Comparison of ENCODE assay signal across 20 cellular contexts in the genomic region with DNA sequence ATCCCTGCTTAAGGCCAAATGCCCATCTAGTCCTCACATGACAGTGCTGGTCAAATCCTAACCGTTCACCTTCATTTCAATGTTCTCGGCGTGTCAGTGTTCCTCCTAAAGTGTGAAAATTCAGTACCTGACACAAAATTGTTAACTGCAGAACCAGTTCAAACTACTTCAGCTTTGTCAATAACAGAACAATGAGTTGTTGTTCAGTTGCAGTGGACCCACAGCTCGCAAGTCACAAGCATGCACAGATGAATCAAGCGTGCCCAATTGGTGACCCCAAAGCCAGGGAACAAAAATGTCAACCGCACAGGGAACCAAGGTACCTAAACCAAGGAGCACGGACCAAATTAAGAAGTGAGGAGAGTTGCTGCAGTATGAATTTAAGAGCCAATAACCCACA. TPM values are rescaled to one million over a fixed set of nuclear protein-coding genes. Genes with fewer than 3 reads are reported as not detected.
A peak's percentile ranks its signal among the peaks of the same experiment; 100 is the strongest.
DNase-seq lines count a peak whose midpoint lies in the region; ATAC-seq and TF ChIP-seq lines count a peak whose summit lies in the region.
"Had no signal": no experiment of that assay in that cellular context is flagged by ENCODE, and none has a peak within 500 bp of the region (broad histone marks: within the 10 kb centered on the region; RNA-seq: fewer than 3 reads in every experiment).

No MANE protein-coding gene starts in this region.

- no peak for DNase-seq in GM23338 (ENCODE audit: low spot score)
- peak in 3 of 61 donors; percentile 14 to 28 (median 25) for DNase-seq in caudate nucleus (lab: John Stamatoyannopoulos, UW)
- DNase-seq in substantia nigra (lab: John Stamatoyannopoulos, UW): peak in 6 of 49 donors; percentile 10 to 54 (median 16)
- DNase-seq in NCI-H1694 treated with DMSO at 0.1 percent for 48 hours (lab: John Stamatoyannopoulos, UW): no peak
- DNase-seq in C1 segment of cervical spinal cord (lab: John Stamatoyannopoulos, UW): no peak
- DNase-seq: CD4-positive, CD25-positive, alpha-beta regulatory T cell; DMS79; H7; IMR-90; NCI-H1105; NCI-H2081 treated with DMSO at 0.1 percent for 48 hours; NCI-H2171 treated with DMSO at 0.1 percent for 48 hours; NCI-H524 treated with DMSO at 0.1 percent for 48 hours; NCI-H82 had no signal

- no peaks in the 10 kb centered on the region; the same call in 2 of the 3 replicates for H3K9me3 Mint-ChIP-seq in GM23338
- no peaks in the 10 kb centered on the region for H3K9me3 Mint-ChIP-seq in activated T-helper 17 cell treated with anti-CD3 and anti-CD28 coated beads, Interleukin-2, amount 50 U/mL, for 72 hours
- H3K9me3 Mint-ChIP-seq: CD4-positive, CD25-positive, alpha-beta regulatory T cell had no signal

- peaks cover 20% of the 10 kb centered on the region for H3K4me1 ChIP-seq in GM23338 (ENCODE audit: insufficient read depth)

- H3K36me3 ChIP-seq in GM23338 (ENCODE audit: insufficient read depth): 0 out of 2 replicates have a peak, but pooled peaks cover 8% of the 10 kb centered on the region

- no peak overlapping the region for H3K4me2 ChIP-seq in GM23338
- H3K4me2 ChIP-seq: KMS-11 had no signal

- no peaks in the 10 kb centered on the region; the same call in 1 of the 2 replicates for H3F3A ChIP-seq in GM23338 (replicated peaks; ENCODE audit: low read depth)

- no peak overlapping the region for H3K27ac ChIP-seq in GM23338 (ENCODE audit: low read depth)
- H3K27ac ChIP-seq in caudate nucleus (ENCODE audit: low read depth, low read length): peak overlapping the region; percentile 72
- peak overlapping the region; percentile 74 for H3K27ac ChIP-seq in layer of hippocampus (ENCODE audit: low read depth, low read length)
- peak overlapping the region; percentile 77 for H3K27ac ChIP-seq in substantia nigra (ENCODE audit: low read depth, low read length, poor library complexity, severe bottlenecking)
- H3K27ac ChIP-seq: KMS-11 had no signal

- H2AFZ ChIP-seq in GM23338: no peak overlapping the region

- H3K9me2 ChIP-seq in GM23338 (ENCODE audit: insufficient read depth): no peaks in the 10 kb centered on the region

- H4K20me1 ChIP-seq in GM23338 (replicated peaks; ENCODE audit: insufficient read depth): 0 out of 2 replicates have a peak, but pooled peaks cover 5% of the 10 kb centered on the region

- H3K79me2 ChIP-seq in GM23338 (replicated peaks; ENCODE audit: insufficient read depth): no peaks in the 10 kb centered on the region

- no peak overlapping the region for H3K4me3 Mint-ChIP-seq in GM23338
- H3K4me3 Mint-ChIP-seq in activated T-helper 17 cell treated with anti-CD3 and anti-CD28 coated beads, Interleukin-2, amount 50 U/mL, for 72 hours: no peak overlapping the region
- H3K4me3 Mint-ChIP-seq: B cell; CD4-positive, CD25-positive, alpha-beta regulatory T cell had no signal

- no peaks in the 10 kb centered on the region for H3K27me3 Mint-ChIP-seq in GM23338 (ENCODE audit: insufficient read depth, low read depth, poor library complexity)
- no peaks in the 10 kb centered on the region for H3K27me3 Mint-ChIP-seq in activated T-helper 17 cell treated with anti-CD3 and anti-CD28 coated beads, Interleukin-2, amount 50 U/mL, for 72 hours
- H3K27me3 Mint-ChIP-seq: B cell; CD4-positive, CD25-positive, alpha-beta regulatory T cell had no signal

- no peaks in the 10 kb centered on the region for H3K27me3 ChIP-seq in GM23338 (ENCODE audit: insufficient read depth)
- no peaks in the 10 kb centered on the region for H3K27me3 ChIP-seq in layer of hippocampus (ENCODE audit: control insufficient read depth, insufficient read depth, low read length)

- TF ChIP-seq CTCF in GM23338 (conservative IDR thresholded peaks at IDR 0.05; ENCODE audit: low read depth in 2 of 2): no peak

- no peak for ATAC-seq in GM23338
- no peak for ATAC-seq in activated T-helper 17 cell treated with anti-CD3 and anti-CD28 coated beads, Interleukin-2, amount 50 U/mL, for 72 hours (replicated peaks)
- ATAC-seq: GM12878, Panc1 had no signal

- H3K36me3 Mint-ChIP-seq in GM23338 (ENCODE audit: low read depth): peaks cover 32% of the 10 kb centered on the region
- peaks cover 96% of the 10 kb centered on the region for H3K36me3 Mint-ChIP-seq in activated T-helper 17 cell treated with anti-CD3 and anti-CD28 coated beads, Interleukin-2, amount 50 U/mL, for 72 hours (ENCODE audit: low read depth)

- peaks cover 26% of the 10 kb centered on the region for H3K4me1 Mint-ChIP-seq in GM23338
- no peaks in the 10 kb centered on the region for H3K4me1 Mint-ChIP-seq in activated T-helper 17 cell treated with anti-CD3 and anti-CD28 coated beads, Interleukin-2, amount 50 U/mL, for 72 hours
- H3K4me1 Mint-ChIP-seq: B cell had no signal

- H3K4me3 ChIP-seq in GM23338: no peak overlapping the region
- H3K4me3 ChIP-seq: GM12878 had no signal

- peak overlapping the region; percentile 45; the same call in 1 of the 2 replicates for H3K27ac Mint-ChIP-seq in GM23338
- no peak overlapping the region for H3K27ac Mint-ChIP-seq in activated T-helper 17 cell treated with anti-CD3 and anti-CD28 coated beads, Interleukin-2, amount 50 U/mL, for 72 hours
- H3K27ac Mint-ChIP-seq: B cell; CD4-positive, CD25-positive, alpha-beta regulatory T cell had no signal

TF ChIP-seq in GM23338, 12 proteins besides CTCF, POLR2A, EP300 and RAD21 (continues in another document):
- no peak for TF ChIP-seq EZH2phosphoT487 (IDR thresholded peaks at IDR 0.05; ENCODE audit: unreplicated experiment)
- TF ChIP-seq STAT1 (IDR thresholded peaks at IDR 0.05; ENCODE audit: unreplicated experiment): no peak
- TF ChIP-seq, protein P1, sequence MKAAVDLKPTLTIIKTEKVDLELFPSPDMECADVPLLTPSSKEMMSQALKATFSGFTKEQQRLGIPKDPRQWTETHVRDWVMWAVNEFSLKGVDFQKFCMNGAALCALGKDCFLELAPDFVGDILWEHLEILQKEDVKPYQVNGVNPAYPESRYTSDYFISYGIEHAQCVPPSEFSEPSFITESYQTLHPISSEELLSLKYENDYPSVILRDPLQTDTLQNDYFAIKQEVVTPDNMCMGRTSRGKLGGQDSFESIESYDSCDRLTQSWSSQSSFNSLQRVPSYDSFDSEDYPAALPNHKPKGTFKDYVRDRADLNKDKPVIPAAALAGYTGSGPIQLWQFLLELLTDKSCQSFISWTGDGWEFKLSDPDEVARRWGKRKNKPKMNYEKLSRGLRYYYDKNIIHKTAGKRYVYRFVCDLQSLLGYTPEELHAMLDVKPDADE (IDR thresholded peaks at IDR 0.05): no peak
- TF ChIP-seq, protein P2, sequence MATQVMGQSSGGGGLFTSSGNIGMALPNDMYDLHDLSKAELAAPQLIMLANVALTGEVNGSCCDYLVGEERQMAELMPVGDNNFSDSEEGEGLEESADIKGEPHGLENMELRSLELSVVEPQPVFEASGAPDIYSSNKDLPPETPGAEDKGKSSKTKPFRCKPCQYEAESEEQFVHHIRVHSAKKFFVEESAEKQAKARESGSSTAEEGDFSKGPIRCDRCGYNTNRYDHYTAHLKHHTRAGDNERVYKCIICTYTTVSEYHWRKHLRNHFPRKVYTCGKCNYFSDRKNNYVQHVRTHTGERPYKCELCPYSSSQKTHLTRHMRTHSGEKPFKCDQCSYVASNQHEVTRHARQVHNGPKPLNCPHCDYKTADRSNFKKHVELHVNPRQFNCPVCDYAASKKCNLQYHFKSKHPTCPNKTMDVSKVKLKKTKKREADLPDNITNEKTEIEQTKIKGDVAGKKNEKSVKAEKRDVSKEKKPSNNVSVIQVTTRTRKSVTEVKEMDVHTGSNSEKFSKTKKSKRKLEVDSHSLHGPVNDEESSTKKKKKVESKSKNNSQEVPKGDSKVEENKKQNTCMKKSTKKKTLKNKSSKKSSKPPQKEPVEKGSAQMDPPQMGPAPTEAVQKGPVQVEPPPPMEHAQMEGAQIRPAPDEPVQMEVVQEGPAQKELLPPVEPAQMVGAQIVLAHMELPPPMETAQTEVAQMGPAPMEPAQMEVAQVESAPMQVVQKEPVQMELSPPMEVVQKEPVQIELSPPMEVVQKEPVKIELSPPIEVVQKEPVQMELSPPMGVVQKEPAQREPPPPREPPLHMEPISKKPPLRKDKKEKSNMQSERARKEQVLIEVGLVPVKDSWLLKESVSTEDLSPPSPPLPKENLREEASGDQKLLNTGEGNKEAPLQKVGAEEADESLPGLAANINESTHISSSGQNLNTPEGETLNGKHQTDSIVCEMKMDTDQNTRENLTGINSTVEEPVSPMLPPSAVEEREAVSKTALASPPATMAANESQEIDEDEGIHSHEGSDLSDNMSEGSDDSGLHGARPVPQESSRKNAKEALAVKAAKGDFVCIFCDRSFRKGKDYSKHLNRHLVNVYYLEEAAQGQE (IDR thresholded peaks at IDR 0.05; ENCODE audit: unreplicated experiment): no peak
- TF ChIP-seq ZNF331 (CRISPR knock-in tag; IDR thresholded peaks at IDR 0.05; ENCODE audit: low read depth): no peak

RNA-seq across cellular contexts. Expression of a gene that starts 23.2 kb away (rescaled TPM):
- total RNA-seq in GM23338 (2014; rRNA removed; shearing (Covaris generic)): 8.6 and 9.8 TPM in 2 replicates
- 17.3 and 20.6 TPM in 2 replicates for polyA plus RNA-seq in GM23338 (2016; fragmentation: Nextera tagmentation; extraction: Ambion mirVana)
- total RNA-seq in activated T-helper 17 cell treated with anti-CD3 and anti-CD28 coated beads, Interleukin-2, amount 50 U/mL, for 72 hours: 10 to 100 TPM; 26.4 to 37.3 TPM

RNA-seq across cellular contexts. Expression of a gene that starts 52.2 kb away (rescaled TPM):
- 112 and 116 TPM in 2 replicates for total RNA-seq in GM23338 (2014; rRNA removed; shearing (Covaris generic))
- 124 and 139 TPM in 2 replicates for polyA plus RNA-seq in GM23338 (2016; fragmentation: Nextera tagmentation; extraction: Ambion mirVana)
- 100 to 1,000 TPM; 129 to 139 TPM for total RNA-seq in activated T-helper 17 cell treated with anti-CD3 and anti-CD28 coated beads, Interleukin-2, amount 50 U/mL, for 72 hours
